ENCODE assay signal across 1 cellular context in genomic region chr3:196227629-196228493, GRCh38.
TF ChIP-seq lines count a peak whose summit lies in the region.

No MANE protein-coding gene starts in this region.

TF ChIP-seq in GM12878, 131 proteins besides CTCF, POLR2A, EP300 and RAD21:
- TF ChIP-seq NR2F1 (conservative IDR thresholded peaks at IDR 0.05), result no peak
- no peak for TF ChIP-seq NR2C2 (IDR thresholded peaks at IDR 0.05; ENCODE audit: borderline replicate concordance, control insufficient read depth, insufficient read length, low read depth)
- no peak for TF ChIP-seq E2F8 (IDR thresholded peaks at IDR 0.05; ENCODE audit: low read depth, partially characterized antibody)
- TF ChIP-seq ZNF274 (IDR thresholded peaks at IDR 0.05; ENCODE audit: insufficient read depth, insufficient read length), result no peak
- no peak for TF ChIP-seq CBFB (IDR thresholded peaks at IDR 0.05; ENCODE audit: low read depth)
- TF ChIP-seq E2F4 (IDR thresholded peaks at IDR 0.05; ENCODE audit: low read depth, low read length), result no peak
- TF ChIP-seq POU2F2 (IDR thresholded peaks at IDR 0.05; ENCODE audit: borderline replicate concordance, low read depth, low read length), result no peak
- TF ChIP-seq ATF7 (IDR thresholded peaks at IDR 0.05; ENCODE audit: low read depth), result no peak
- TF ChIP-seq TBL1XR1 (IDR thresholded peaks at IDR 0.05; ENCODE audit: low read depth, low read length), result no peak
- TF ChIP-seq SMC3 (IDR thresholded peaks at IDR 0.05; ENCODE audit: borderline replicate concordance, low read length), result no peak
- TF ChIP-seq GATAD2B (conservative IDR thresholded peaks at IDR 0.05; ENCODE audit: low read depth), result no peak
